Comparison of ENCODE assay signal across 8 cellular contexts in the genomic region with DNA sequence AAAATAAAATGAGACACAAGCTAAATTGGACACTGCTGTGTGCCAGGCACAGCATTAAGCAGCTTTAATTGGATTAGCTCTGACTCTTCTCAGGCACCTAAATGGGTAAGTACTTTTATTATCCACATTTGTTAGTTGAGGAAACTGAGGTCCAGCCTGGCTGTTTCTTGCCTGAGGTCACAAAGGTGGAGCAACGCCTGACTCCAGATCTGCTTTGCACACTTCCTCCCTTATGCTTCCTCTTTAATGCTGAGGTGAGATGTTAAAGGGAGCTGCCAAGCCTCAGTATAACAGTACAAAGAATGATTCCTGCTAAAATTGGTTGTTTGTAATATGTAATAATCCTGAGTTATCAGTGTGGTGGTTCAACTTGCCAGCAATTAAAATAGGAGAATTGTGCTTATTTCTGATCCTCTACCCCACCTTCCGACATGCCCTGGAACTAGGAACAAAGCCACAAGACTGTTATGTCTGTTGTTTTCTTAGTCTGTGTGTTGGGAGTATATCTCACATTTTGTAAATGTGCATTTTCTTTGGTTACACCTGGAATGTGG.
DNase-seq lines count a peak whose midpoint lies in the region; ATAC-seq and TF ChIP-seq lines count a peak whose summit lies in the region.

No MANE protein-coding gene starts in this region.

- ATAC-seq in GM18511 (IDR thresholded peaks at IDR 0.05; ENCODE audit: unreplicated experiment) (no peak), GM19397 (IDR thresholded peaks at IDR 0.05; ENCODE audit: unreplicated experiment) (no peak)

- no peak for TF ChIP-seq POLR2A in esophagus muscularis mucosa (IDR thresholded peaks at IDR 0.05; ENCODE audit: low read depth)

- no peak for TF ChIP-seq EP300 in esophagus muscularis mucosa (IDR thresholded peaks at IDR 0.05)

- H3K9me2 ChIP-seq in OCI-LY7 (ENCODE audit: insufficient read depth, low read length) = no peaks in the 10 kb centered on the region

- H3K4me3 ChIP-seq in OCI-LY7 (ENCODE audit: low read depth, low read length, poor library complexity, severe bottlenecking) (peak overlapping the region; percentile 29), esophagus muscularis mucosa (peak overlapping the region; percentile 69 to 92 (median 77)), skeletal muscle satellite cell (ENCODE audit: low read length) (no peak overlapping the region)

- in situ Hi-C loops in GM13976 (cut with MboI; ENCODE audit: low sequenced_read_pairs, unreplicated experiment) = loop anchor here (5.0 kb wide), 1 partner anchor 67 kb away; no protein-coding TSS in a partner anchor

- no peak overlapping the region for H3K27ac ChIP-seq in OCI-LY7 (ENCODE audit: low read depth, low read length, poor library complexity, severe bottlenecking)
- peak overlapping the region; percentile 2 to 97 (median 62) for H3K27ac ChIP-seq in esophagus muscularis mucosa (replicated peaks in 1 of 4)

- intact Hi-C loops in OCI-LY7 (cut with micrococcal nuclease; ENCODE audit: unreplicated experiment) (loop anchor here (10.0 kb wide), 1 partner anchor 1276 kb away; a partner anchor contains a TSS), esophagus muscularis mucosa (cut with DNase I) (loop anchor here (5.0 kb wide), 1 partner anchor 73 kb away; no protein-coding TSS in a partner anchor)

- POLR2A ChIA-PET in OCI-LY7 (lab: Charles Lee) = interaction anchor here (0.5 to 6.2 kb wide), 18 partner anchors 9 to 472 kb away, joined by 3 to 41 read pairs (median 3); a partner anchor contains a TSS

- DNase-seq in GM13976 (ENCODE audit: low spot score) = no peak
- peak; percentile 37 for DNase-seq in OCI-LY7 (ENCODE audit: low spot score)
- no peak for DNase-seq in esophagus muscularis mucosa (ENCODE audit: extremely low spot score)
- no peak for DNase-seq in HuH-7 (ENCODE audit: low spot score)
- DNase-seq in NCI-H128 (lab: John Stamatoyannopoulos, UW; ENCODE audit: unreplicated experiment) = no peak

- WGBS in esophagus muscularis mucosa = 50% methylated on average over 2 of the region's 2 CpGs

- H3K9me3 ChIP-seq in OCI-LY7 (ENCODE audit: low read length) (no peaks in the 10 kb centered on the region), esophagus muscularis mucosa (no peaks in the 10 kb centered on the region), skeletal muscle satellite cell (replicated peaks; ENCODE audit: low read length) (no peaks in the 10 kb centered on the region)

- H3K4me2 ChIP-seq in OCI-LY7 (ENCODE audit: low read length) (peak overlapping the region; percentile 91), skeletal muscle satellite cell (ENCODE audit: low read length) (peak overlapping the region; percentile 95)

- H3K36me3 ChIP-seq in OCI-LY7 (ENCODE audit: insufficient read depth, low read length) = no peaks in the 10 kb centered on the region
- no peaks in the 10 kb centered on the region for H3K36me3 ChIP-seq in esophagus muscularis mucosa
- H3K36me3 ChIP-seq in skeletal muscle satellite cell (ENCODE audit: insufficient read depth, low read length) = no peaks in the 10 kb centered on the region

- BruUV-seq in OCI-LY7 (replicated peaks; lab: Mats Ljungman, UMichigan) = no TSS peak

- CTCF ChIA-PET in OCI-LY7 (lab: Charles Lee; ENCODE audit: unreplicated experiment) = interaction anchor here (1.5 kb wide), 1 partner anchor 73 kb away, joined by 5 read pairs; no protein-coding TSS in a partner anchor

- peak; percentile 7 for TF ChIP-seq CTCF in GM13976 (IDR thresholded peaks at IDR 0.05; ENCODE audit: borderline replicate concordance, control extremely low read depth, extremely low read depth, insufficient read depth, missing control alignments)
- no peak for TF ChIP-seq CTCF in OCI-LY7 (conservative IDR thresholded peaks at IDR 0.05; ENCODE audit: low read length)
- no peak for TF ChIP-seq CTCF in esophagus muscularis mucosa (IDR thresholded peaks at IDR 0.05)

- H3K27me3 ChIP-seq in esophagus muscularis mucosa = no peaks in the 10 kb centered on the region
- no peaks in the 10 kb centered on the region for H3K27me3 ChIP-seq in skeletal muscle satellite cell (ENCODE audit: control insufficient read depth, insufficient read depth, low read length)

- H3K4me1 ChIP-seq in OCI-LY7 (ENCODE audit: insufficient read depth, low read length, poor library complexity, severe bottlenecking) (peaks cover 70% of the 10 kb centered on the region), esophagus muscularis mucosa (peaks cover 59 to 77% (median 72%) of the 10 kb centered on the region in 4 donors), skeletal muscle satellite cell (ENCODE audit: control insufficient read depth, insufficient read depth, low read length) (peaks cover 26% of the 10 kb centered on the region)

- peaks cover 85% of the 10 kb centered on the region for H3K79me2 ChIP-seq in OCI-LY7 (ENCODE audit: insufficient read depth, low read depth, low read length)

- H2AFZ ChIP-seq in OCI-LY7 (ENCODE audit: low read length) = no peak overlapping the region

- H3K9ac ChIP-seq in skeletal muscle satellite cell (ENCODE audit: low read depth, low read length) = no peak overlapping the region

- H4K20me1 ChIP-seq in OCI-LY7 (ENCODE audit: insufficient read depth, low read length) = peaks cover 47% of the 10 kb centered on the region
